Comparison of ENCODE assay signal across 1 cellular context in the genomic region with DNA sequence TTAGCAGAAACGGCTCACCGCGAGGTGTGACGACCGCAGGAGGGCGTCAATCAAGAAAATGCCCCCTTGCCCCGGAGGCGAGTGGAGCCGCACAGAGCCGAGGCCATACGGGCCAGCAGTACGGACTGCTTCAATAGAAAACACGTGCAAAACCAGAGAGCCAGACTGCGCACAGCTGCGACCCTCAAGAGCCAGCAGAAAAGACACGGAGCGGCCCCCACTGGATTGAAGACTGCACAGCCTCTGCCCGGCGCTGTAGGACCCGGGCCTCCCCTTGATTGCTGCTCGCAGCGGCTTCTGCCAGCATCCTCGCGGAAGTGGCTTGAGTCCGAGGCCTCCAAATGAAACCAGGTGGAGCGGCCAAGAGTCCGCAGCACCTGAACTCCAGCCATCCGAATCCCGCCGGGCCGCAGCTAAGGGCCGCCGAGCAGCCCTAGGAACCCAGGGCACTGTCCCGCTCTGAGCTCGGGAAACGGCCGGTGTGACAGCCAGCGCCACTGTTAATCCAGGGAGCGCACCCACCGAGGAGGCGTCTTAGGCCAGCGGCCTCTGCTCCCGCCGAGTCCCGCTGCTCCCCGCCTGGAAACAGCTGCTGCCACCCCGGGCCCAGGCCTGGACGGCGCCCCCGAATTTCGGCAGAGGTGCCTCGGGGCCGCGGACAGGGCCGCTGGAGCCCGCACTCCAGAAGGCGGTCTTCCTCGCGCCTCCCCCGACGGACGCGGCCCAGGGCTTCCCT.
A peak's percentile ranks its signal among the peaks of the same experiment; 100 is the strongest.
TF ChIP-seq lines count a peak whose summit lies in the region.

No MANE protein-coding gene starts in this region.

TF ChIP-seq in WTC11, 78 proteins besides CTCF, POLR2A, EP300 and RAD21 (continued from another document):
- TF ChIP-seq ZNF281 (CRISPR knock-in tag; IDR thresholded peaks at IDR 0.05): no peak
- TF ChIP-seq ATF2 (CRISPR knock-in tag; IDR thresholded peaks at IDR 0.05; ENCODE audit: borderline replicate concordance, low read depth): no peak
- TF ChIP-seq, protein P1, sequence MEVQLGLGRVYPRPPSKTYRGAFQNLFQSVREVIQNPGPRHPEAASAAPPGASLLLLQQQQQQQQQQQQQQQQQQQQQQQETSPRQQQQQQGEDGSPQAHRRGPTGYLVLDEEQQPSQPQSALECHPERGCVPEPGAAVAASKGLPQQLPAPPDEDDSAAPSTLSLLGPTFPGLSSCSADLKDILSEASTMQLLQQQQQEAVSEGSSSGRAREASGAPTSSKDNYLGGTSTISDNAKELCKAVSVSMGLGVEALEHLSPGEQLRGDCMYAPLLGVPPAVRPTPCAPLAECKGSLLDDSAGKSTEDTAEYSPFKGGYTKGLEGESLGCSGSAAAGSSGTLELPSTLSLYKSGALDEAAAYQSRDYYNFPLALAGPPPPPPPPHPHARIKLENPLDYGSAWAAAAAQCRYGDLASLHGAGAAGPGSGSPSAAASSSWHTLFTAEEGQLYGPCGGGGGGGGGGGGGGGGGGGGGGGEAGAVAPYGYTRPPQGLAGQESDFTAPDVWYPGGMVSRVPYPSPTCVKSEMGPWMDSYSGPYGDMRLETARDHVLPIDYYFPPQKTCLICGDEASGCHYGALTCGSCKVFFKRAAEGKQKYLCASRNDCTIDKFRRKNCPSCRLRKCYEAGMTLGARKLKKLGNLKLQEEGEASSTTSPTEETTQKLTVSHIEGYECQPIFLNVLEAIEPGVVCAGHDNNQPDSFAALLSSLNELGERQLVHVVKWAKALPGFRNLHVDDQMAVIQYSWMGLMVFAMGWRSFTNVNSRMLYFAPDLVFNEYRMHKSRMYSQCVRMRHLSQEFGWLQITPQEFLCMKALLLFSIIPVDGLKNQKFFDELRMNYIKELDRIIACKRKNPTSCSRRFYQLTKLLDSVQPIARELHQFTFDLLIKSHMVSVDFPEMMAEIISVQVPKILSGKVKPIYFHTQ (CRISPR knock-in tag; IDR thresholded peaks at IDR 0.05): no peak
- TF ChIP-seq ZNF263 (CRISPR knock-in tag; IDR thresholded peaks at IDR 0.05; ENCODE audit: low read depth): no peak
- TF ChIP-seq PRRX2 (CRISPR knock-in tag; IDR thresholded peaks at IDR 0.05): no peak
- TF ChIP-seq ZBTB21 (CRISPR knock-in tag; IDR thresholded peaks at IDR 0.05; ENCODE audit: borderline replicate concordance): no peak
- no peak for TF ChIP-seq EMX1 (CRISPR knock-in tag; IDR thresholded peaks at IDR 0.05)
- no peak for TF ChIP-seq ZNF416 (CRISPR knock-in tag; IDR thresholded peaks at IDR 0.05)
- no peak for TF ChIP-seq CREB1 (CRISPR knock-in tag; IDR thresholded peaks at IDR 0.05)
- 0 out of 2 replicates have a peak, but pooled peaks have one; percentile 3 for TF ChIP-seq TP53 (CRISPR knock-in tag; IDR thresholded peaks at IDR 0.05)
- no peak for TF ChIP-seq RORB (CRISPR knock-in tag; IDR thresholded peaks at IDR 0.05)
- TF ChIP-seq FOXP1 (CRISPR knock-in tag; IDR thresholded peaks at IDR 0.05; ENCODE audit: borderline replicate concordance): peak; percentile 39; the same call in 1 of the 2 replicates
- TF ChIP-seq, protein P2, sequence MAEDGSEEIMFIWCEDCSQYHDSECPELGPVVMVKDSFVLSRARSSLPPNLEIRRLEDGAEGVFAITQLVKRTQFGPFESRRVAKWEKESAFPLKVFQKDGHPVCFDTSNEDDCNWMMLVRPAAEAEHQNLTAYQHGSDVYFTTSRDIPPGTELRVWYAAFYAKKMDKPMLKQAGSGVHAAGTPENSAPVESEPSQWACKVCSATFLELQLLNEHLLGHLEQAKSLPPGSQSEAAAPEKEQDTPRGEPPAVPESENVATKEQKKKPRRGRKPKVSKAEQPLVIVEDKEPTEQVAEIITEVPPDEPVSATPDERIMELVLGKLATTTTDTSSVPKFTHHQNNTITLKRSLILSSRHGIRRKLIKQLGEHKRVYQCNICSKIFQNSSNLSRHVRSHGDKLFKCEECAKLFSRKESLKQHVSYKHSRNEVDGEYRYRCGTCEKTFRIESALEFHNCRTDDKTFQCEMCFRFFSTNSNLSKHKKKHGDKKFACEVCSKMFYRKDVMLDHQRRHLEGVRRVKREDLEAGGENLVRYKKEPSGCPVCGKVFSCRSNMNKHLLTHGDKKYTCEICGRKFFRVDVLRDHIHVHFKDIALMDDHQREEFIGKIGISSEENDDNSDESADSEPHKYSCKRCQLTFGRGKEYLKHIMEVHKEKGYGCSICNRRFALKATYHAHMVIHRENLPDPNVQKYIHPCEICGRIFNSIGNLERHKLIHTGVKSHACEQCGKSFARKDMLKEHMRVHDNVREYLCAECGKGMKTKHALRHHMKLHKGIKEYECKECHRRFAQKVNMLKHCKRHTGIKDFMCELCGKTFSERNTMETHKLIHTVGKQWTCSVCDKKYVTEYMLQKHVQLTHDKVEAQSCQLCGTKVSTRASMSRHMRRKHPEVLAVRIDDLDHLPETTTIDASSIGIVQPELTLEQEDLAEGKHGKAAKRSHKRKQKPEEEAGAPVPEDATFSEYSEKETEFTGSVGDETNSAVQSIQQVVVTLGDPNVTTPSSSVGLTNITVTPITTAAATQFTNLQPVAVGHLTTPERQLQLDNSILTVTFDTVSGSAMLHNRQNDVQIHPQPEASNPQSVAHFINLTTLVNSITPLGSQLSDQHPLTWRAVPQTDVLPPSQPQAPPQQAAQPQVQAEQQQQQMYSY (CRISPR knock-in tag; IDR thresholded peaks at IDR 0.05): no peak
